In genomic region chr4:11847161-11847560, GRCh38 we compare ENCODE assay signal across 21 cellular contexts.
A peak's percentile ranks its signal among the peaks of the same experiment; 100 is the strongest.
DNase-seq lines count a peak whose midpoint lies in the region; ATAC-seq, FAIRE-seq and TF ChIP-seq lines count a peak whose summit lies in the region.
"Had no signal": no experiment of that assay in that cellular context is flagged by ENCODE, and none has a peak within 500 bp of the region (broad histone marks: within the 10 kb centered on the region; RNA-seq: fewer than 3 reads in every experiment).

No MANE protein-coding gene starts in this region.

- peaks cover 46% of the 10 kb centered on the region for H3K4me1 Mint-ChIP-seq in CD14-positive monocyte

- no peak for DNase-seq in CD14-positive monocyte (ENCODE audit: low spot score)
- DNase-seq in CD1c-positive myeloid dendritic cell (ENCODE audit: extremely low spot score): peak; percentile 66
- DNase-seq in amniotic epithelial cell (ENCODE audit: low read depth): peak; percentile 2
- DNase-seq in osteoblast (ENCODE audit: insufficient read length, low spot score, missing footprints): peak; percentile 23
- no peak for DNase-seq in small intestine
- DNase-seq in OCI-M1 (lab: John Stamatoyannopoulos, UW): no peak
- DNase-seq: ACHN, AML-193, COR-L47, DMS 273 treated with DMSO at 0.1 percent for 48 hours, DND-41, H7, IMR-90, Karpas-422, NCI-H1105, NCI-H2081, NCI-H774 had no signal

- H2AFZ ChIP-seq in osteoblast (ENCODE audit: low read length): no peak overlapping the region

- H3K27ac ChIP-seq in osteoblast (ENCODE audit: low read depth, low read length) (no peak overlapping the region), small intestine (ENCODE audit: low read depth in 1 of 2, low read length in 1 of 2) (no peak overlapping the region)
- H3K27ac ChIP-seq: C4-2B had no signal

- TF ChIP-seq CTCF in CD14-positive monocyte (IDR thresholded peaks at IDR 0.05): no peak
- no peak for TF ChIP-seq CTCF in osteoblast (IDR thresholded peaks at IDR 0.05; ENCODE audit: extremely low read depth, low read depth, low read length)

- peaks cover 0 to 1% (median 0%) of the 10 kb centered on the region in 3 donors for H3K27me3 Mint-ChIP-seq in CD14-positive monocyte (ENCODE audit: low read depth in 3 of 3)

- no peaks in the 10 kb centered on the region for H4K20me1 ChIP-seq in osteoblast (ENCODE audit: insufficient read depth, low read length)

- H3K4me2 ChIP-seq in osteoblast (ENCODE audit: insufficient read depth, low read length): no peak overlapping the region

- H3K36me3 Mint-ChIP-seq in CD14-positive monocyte: no peaks in the 10 kb centered on the region

- H3K4me1 ChIP-seq in osteoblast (ENCODE audit: insufficient read depth, low read length) (no peaks in the 10 kb centered on the region), small intestine (ENCODE audit: control insufficient read depth in 2 of 2, insufficient read depth in 1 of 2, low read depth in 1 of 2, low read length in 1 of 2) (no peaks in the 10 kb centered on the region)

- H3K9me3 Mint-ChIP-seq in CD14-positive monocyte: peaks cover 0 to 4% (median 3%) of the 10 kb centered on the region in 7 donors

- no peak for ATAC-seq in GM18502 (IDR thresholded peaks at IDR 0.05; ENCODE audit: poor library complexity, unreplicated experiment)
- ATAC-seq: Panc1 had no signal

- no peaks in the 10 kb centered on the region for H3K9me3 ChIP-seq in osteoblast (ENCODE audit: low read depth, low read length)
- no peaks in the 10 kb centered on the region for H3K9me3 ChIP-seq in small intestine (ENCODE audit: control insufficient read depth, low read depth)

- no peaks in the 10 kb centered on the region for H3K27me3 ChIP-seq in osteoblast (ENCODE audit: insufficient read depth, low read length)
- no peaks in the 10 kb centered on the region for H3K27me3 ChIP-seq in small intestine (ENCODE audit: control insufficient read depth in 2 of 2, insufficient read depth in 2 of 2, low read length in 2 of 2)

- 75 to 85% (median 76%) methylated on average over 4 of the region's 4 CpGs for WGBS in small intestine, 3 donors

- H3K36me3 ChIP-seq in osteoblast (ENCODE audit: insufficient read depth, low read length) (no peaks in the 10 kb centered on the region), small intestine (ENCODE audit: control insufficient read depth in 2 of 2, insufficient read depth in 2 of 2, low read length in 2 of 2) (no peaks in the 10 kb centered on the region)

- no peak for FAIRE-seq in small intestine (lab: Jason Lieb, UNC)
- FAIRE-seq: HTR-8/SVneo had no signal

- H3K4me3 ChIP-seq in osteoblast (ENCODE audit: insufficient read depth, low read length): no peak overlapping the region
- H3K4me3 ChIP-seq in small intestine (ENCODE audit: low read depth in 1 of 2, low read length in 2 of 2): no peak overlapping the region

- H3K4me3 Mint-ChIP-seq in CD14-positive monocyte: peak overlapping the region; percentile 56 to 75

- peak overlapping the region; percentile 68 to 88 (median 82) for H3K27ac Mint-ChIP-seq in CD14-positive monocyte

- H3K79me2 ChIP-seq in osteoblast (ENCODE audit: insufficient read depth, low read length): no peaks in the 10 kb centered on the region

- intact Hi-C loops in CD14-positive monocyte (cut with micrococcal nuclease): no loop called here

Comparison
In these comparisons a context has a peak if more than half of its experiments do, and no peak if none do; other contexts are left out.
1. DNase-seq: peak in CD1c-positive myeloid dendritic cell (single experiment), amniotic epithelial cell (single experiment) and osteoblast (single experiment); none in CD14-positive monocyte (single experiment), small intestine (single experiment) and OCI-M1 (single experiment).